Comparison of ENCODE assay signal across 8 cellular contexts in the genomic region with DNA sequence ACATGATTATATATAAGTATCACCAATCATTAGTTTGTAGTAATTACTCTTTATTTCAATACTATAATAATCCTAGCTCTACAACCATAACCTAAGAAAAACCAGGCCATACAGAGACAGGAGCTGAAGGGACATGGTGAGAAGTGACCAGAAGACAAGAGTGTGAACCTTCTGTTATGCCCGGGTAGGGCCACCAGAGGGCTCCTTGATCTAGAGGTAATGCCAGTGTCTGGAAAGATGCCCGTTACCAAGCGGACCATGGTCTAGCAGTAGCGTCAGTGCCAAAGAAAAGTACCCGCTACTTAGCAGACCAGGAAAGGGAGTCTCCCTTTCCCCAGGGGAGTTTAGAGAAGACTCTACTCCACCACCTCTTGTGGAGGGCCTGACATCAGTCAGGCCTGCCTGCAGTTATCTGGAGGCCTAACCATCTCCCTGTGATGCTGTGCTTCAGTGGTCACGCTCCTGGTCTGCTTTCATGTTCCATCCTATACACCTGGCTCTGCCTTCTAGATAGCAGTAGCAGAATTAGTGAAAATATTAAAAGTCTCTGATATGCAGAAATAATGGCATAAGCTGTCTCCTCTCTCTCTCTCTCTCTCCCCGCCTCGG. TPM values are rescaled to one million over a fixed set of nuclear protein-coding genes. Genes with fewer than 3 reads are reported as not detected.
DNase-seq lines count a peak whose midpoint lies in the region; TF ChIP-seq lines count a peak whose summit lies in the region.
"Not testable (repeated sequence)": the region's sequence is repeated elsewhere in the genome, so short reads cannot be mapped to it uniquely, and the experiment has no call there.

No MANE protein-coding gene starts in this region.

- H3K4me1 Mint-ChIP-seq in Calu3 (ENCODE audit: low read depth, unreplicated experiment) = not testable (repeated sequence)

- H3K27ac ChIP-seq in dorsolateral prefrontal cortex = not testable (repeated sequence)

- H3K27me3 Mint-ChIP-seq in Calu3 (ENCODE audit: unreplicated experiment) = peaks cover 17% of the 10 kb centered on the region

- not testable (repeated sequence) for H3K27me3 ChIP-seq in dorsolateral prefrontal cortex

- H3K4me3 Mint-ChIP-seq in Calu3 (ENCODE audit: low read depth, unreplicated experiment) = not testable (repeated sequence)

- not testable (repeated sequence) for BruUV-seq in Calu3 (replicated peaks; lab: Mats Ljungman, UMichigan)

- not testable (repeated sequence) for H3K9me3 Mint-ChIP-seq in Calu3 (ENCODE audit: low read depth, unreplicated experiment)

- H3K4me3 ChIP-seq in dorsolateral prefrontal cortex = not testable (repeated sequence)

- peak; percentile 30 for TF ChIP-seq CTCF in Calu3 (IDR thresholded peaks at IDR 0.05; ENCODE audit: unreplicated experiment)
- peak in 31 of 56 donors; percentile 7 to 44 (median 23) for TF ChIP-seq CTCF in dorsolateral prefrontal cortex (IDR thresholded peaks at IDR 0.05 in 54 of 56, conservative IDR thresholded peaks at IDR 0.05 in 2 of 56; ENCODE audit: low read depth in 1 of 56, partially characterized antibody in 56 of 56)

- DNase-seq in Calu3 = peak; percentile 73
- DNase-seq in GOT3 (lab: John Stamatoyannopoulos, UW) = peak; percentile 9
- peak; percentile 23 for DNase-seq in MV-4-11 (lab: John Stamatoyannopoulos, UW)
- peak; percentile 17 for DNase-seq in OCI-M2 (lab: John Stamatoyannopoulos, UW; ENCODE audit: unreplicated experiment)
- peak; percentile 46 for DNase-seq in activated CD4-positive, alpha-beta T cell treated with anti-CD3 and anti-CD28 coated beads for 48 hours
- DNase-seq in dorsolateral prefrontal cortex = peak in 1 of 10 donors; percentile 44
- DNase-seq in iris pigment epithelial cell (ENCODE audit: low read depth) = peak; percentile 31
- DNase-seq in stimulated activated CD4-positive, alpha-beta T cell treated with anti-CD3 and anti-CD28 coated beads, Interleukin-15, amount 100 ng/mL, for 24 hours = peak; percentile 33

- CTCF ChIA-PET in Calu3 (lab: Charles Lee) = interaction anchor here (1.2 kb wide), 1 partner anchor 11 kb away, joined by 3 read pairs; no protein-coding TSS in a partner anchor

- H3K36me3 Mint-ChIP-seq in Calu3 (ENCODE audit: insufficient read depth, unreplicated experiment) = not testable (repeated sequence)

- not testable (repeated sequence) for H3K27ac Mint-ChIP-seq in Calu3 (ENCODE audit: unreplicated experiment)

- intact Hi-C loops in Calu3 (cut with micrococcal nuclease; ENCODE audit: unreplicated experiment); dorsolateral prefrontal cortex (cut with DNase I): not testable (repeated sequence)

RNA-seq across cellular contexts. Expression of a gene that starts 18.7 kb away (rescaled TPM):
- not detected in 2 replicates for total RNA-seq in Calu3 (2022)
- total RNA-seq in dorsolateral prefrontal cortex = 1 to 10 TPM in 8 of 120 experiments, under 1 TPM in 23, not detected in 89; 0.24 to 2.8 (median 0.73) TPM

RNA-seq across cellular contexts. Expression of a gene that starts 42.3 kb away (rescaled TPM):
- 1.6 and 3.1 TPM in 2 replicates for total RNA-seq in Calu3 (2022)
- 1 to 10 TPM; 1.2 to 8.6 (median 3.6) TPM for total RNA-seq in dorsolateral prefrontal cortex
